ENCODE assay signal across 8 cellular contexts in genomic region chr1:29236993-29237905, GRCh38. TPM values are rescaled to one million over a fixed set of nuclear protein-coding genes. Genes with fewer than 3 reads are reported as not detected.
DNase-seq lines count a peak whose midpoint lies in the region; ATAC-seq, FAIRE-seq and TF ChIP-seq lines count a peak whose summit lies in the region.

No MANE protein-coding gene starts in this region.

- peaks cover 31% of the 10 kb centered on the region for H3K27me3 ChIP-seq in CD8-positive, alpha-beta memory T cell (ENCODE audit: insufficient read depth, low read length, poor library complexity, severe bottlenecking)
- H3K27me3 ChIP-seq in pancreas = no peaks in the 10 kb centered on the region

- H3K27me3 Mint-ChIP-seq in CD8-positive, alpha-beta memory T cell = peaks cover 34 to 47% of the 10 kb centered on the region in 2 donors

- peaks cover 0 to 2% (median 0%) of the 10 kb centered on the region in 5 donors for H3K9me3 Mint-ChIP-seq in CD8-positive, alpha-beta memory T cell

- DNase-seq in CD8-positive, alpha-beta memory T cell = peak in 2 of 5 donors; percentile 10 to 15
- DNase-seq in Jurkat, Clone E6-1 (ENCODE audit: low read depth, low spot score) = no peak
- peak; percentile 26 for DNase-seq in activated naive CD4-positive, alpha-beta T cell treated with anti-CD3 and anti-CD28 coated beads, Interleukin-2, amount 50 U/mL, for 16 hours
- peak; percentile 65 for DNase-seq in Right ventricle myocardium superior
- DNase-seq in pancreas = peak in 5 of 6 donors; percentile 56 to 83 (median 67)
- no peak for DNase-seq in HPDE6-E6E7 (ENCODE audit: extremely low spot score)
- no peak for DNase-seq in mesenteric fat pad (ENCODE audit: low spot score)

- H3K4me3 Mint-ChIP-seq in CD8-positive, alpha-beta memory T cell = peak overlapping the region; percentile 78 to 91 (median 82)

- CTCF ChIA-PET in CD8-positive, alpha-beta memory T cell (lab: Charles Lee) = interaction anchor here (1.1 kb wide), 1 partner anchor 1143 kb away, joined by 12 read pairs; no protein-coding TSS in a partner anchor

- intact Hi-C loops in Right ventricle myocardium superior (cut with DNase I) = loop anchor here (5.0 to 10.0 kb wide), 3 partner anchors 618 to 1470 kb away; no protein-coding TSS in a partner anchor
- intact Hi-C loops in pancreas (cut with DNase I) = loop anchor here in 1 of 3 donors (5.0 to 10.0 kb wide), 2 partner anchors 1138 to 1475 kb away; no protein-coding TSS in a partner anchor

- WGBS in pancreas, 2 donors = 1% methylated on average over 72 to 95 of the region's 95 CpGs

- ATAC-seq in Right ventricle myocardium superior (ENCODE audit: poor library complexity) (peak; percentile 62), pancreas (peak; percentile 49 to 60 (median 54)), HG02884 (IDR thresholded peaks at IDR 0.05; ENCODE audit: unreplicated experiment) (no peak)

- H3K27ac Mint-ChIP-seq in CD8-positive, alpha-beta memory T cell = peak overlapping the region in 6 of 8 donors; percentile 14 to 67 (median 44)

- peaks cover 15 to 24% (median 22%) of the 10 kb centered on the region in 3 donors for H3K4me1 Mint-ChIP-seq in CD8-positive, alpha-beta memory T cell

- no peak for TF ChIP-seq CTCF in pancreas (IDR thresholded peaks at IDR 0.05)

- peaks cover 0 to 1% (median 0%) of the 10 kb centered on the region in 3 donors for H3K36me3 Mint-ChIP-seq in CD8-positive, alpha-beta memory T cell

- peak overlapping the region; percentile 56 for H3K4me3 ChIP-seq in CD8-positive, alpha-beta memory T cell (ENCODE audit: low read length)
- H3K4me3 ChIP-seq in Jurkat, Clone E6-1 (ENCODE audit: low read length) = peak overlapping the region; percentile 70
- peak overlapping the region; percentile 43 to 72 (median 62) for H3K4me3 ChIP-seq in pancreas

- H3K36me3 ChIP-seq in CD8-positive, alpha-beta memory T cell (ENCODE audit: insufficient read depth, low read length) = no peaks in the 10 kb centered on the region
- H3K36me3 ChIP-seq in pancreas = no peaks in the 10 kb centered on the region

- FAIRE-seq in pancreas (lab: Jason Lieb, UNC) = no peak

- H3K4me1 ChIP-seq in CD8-positive, alpha-beta memory T cell (ENCODE audit: insufficient read depth, low read length) = peaks cover 14% of the 10 kb centered on the region
- no peaks in the 10 kb centered on the region for H3K4me1 ChIP-seq in pancreas

- no peak overlapping the region for H3K27ac ChIP-seq in CD8-positive, alpha-beta memory T cell (ENCODE audit: low read depth, low read length)
- H3K27ac ChIP-seq in pancreas = peak overlapping the region; percentile 5 to 58 (median 46)

- no peaks in the 10 kb centered on the region for H3K9me3 ChIP-seq in CD8-positive, alpha-beta memory T cell (ENCODE audit: low read length)
- H3K9me3 ChIP-seq in pancreas = no peaks in the 10 kb centered on the region

- POLR2A ChIA-PET in CD8-positive, alpha-beta memory T cell (lab: Charles Lee) = no interaction called here

RNA-seq across cellular contexts. Expression of gene PTPRU, which starts 0.9 kb away (rescaled TPM):
- under 1 TPM; 0.13 to 0.51 TPM for total RNA-seq in CD8-positive, alpha-beta memory T cell
- 0.62 TPM for polyA plus RNA-seq in CD8-positive, alpha-beta memory T cell
- polyA plus RNA-seq in Jurkat, Clone E6-1 (2012; ENCODE audit: insufficient read depth, insufficient read length) = 33.3 TPM
- total RNA-seq in Right ventricle myocardium superior (22.1 TPM), pancreas (10 to 100 TPM; 12.3 to 20.9 (median 15.7) TPM), mesenteric fat pad (17.2 TPM)
- 10 to 100 TPM; 13.7 to 16.6 TPM for polyA plus RNA-seq in pancreas

RNA-seq across cellular contexts. Expression of gene MECR, which starts 6.5 kb away (rescaled TPM):
- 10 to 100 TPM; 33.8 to 41.1 TPM for total RNA-seq in CD8-positive, alpha-beta memory T cell
- 14.5 TPM for polyA plus RNA-seq in CD8-positive, alpha-beta memory T cell
- 47.2 TPM for polyA plus RNA-seq in Jurkat, Clone E6-1 (2012; ENCODE audit: insufficient read depth, insufficient read length)
- total RNA-seq in Right ventricle myocardium superior = 33.1 TPM
- total RNA-seq in pancreas = 10 to 100 TPM in 3 of 6 donors, 1 to 10 TPM in 3; 9.0 to 13.0 (median 9.8) TPM
- 10 to 100 TPM; 17.4 to 19.6 TPM for polyA plus RNA-seq in pancreas
- total RNA-seq in mesenteric fat pad = 57.4 TPM

RNA-seq across cellular contexts. Expression of gene SRSF4, which starts 55.5 kb away (rescaled TPM):
- 100 to 1,000 TPM; 112 to 119 TPM for total RNA-seq in CD8-positive, alpha-beta memory T cell
- polyA plus RNA-seq in CD8-positive, alpha-beta memory T cell = 115 TPM
- 118 TPM for polyA plus RNA-seq in Jurkat, Clone E6-1 (2012; ENCODE audit: insufficient read depth, insufficient read length)
- total RNA-seq in Right ventricle myocardium superior (50.9 TPM), pancreas (10 to 100 TPM; 22.6 to 38.7 (median 26.6) TPM), mesenteric fat pad (103 TPM)
- 10 to 100 TPM; 56.8 to 72.6 TPM for polyA plus RNA-seq in pancreas

Comparison
In these comparisons a context has a peak if more than half of its experiments do, and no peak if none do; other contexts are left out.
1. DNase-seq: peak in activated naive CD4-positive, alpha-beta T cell treated with anti-CD3 and anti-CD28 coated beads, Interleukin-2, amount 50 U/mL, for 16 hours (single experiment), Right ventricle myocardium superior (single experiment) and pancreas (5 of 6); none in Jurkat, Clone E6-1 (single experiment), HPDE6-E6E7 (single experiment) and mesenteric fat pad (single experiment).
2. RNA of gene PTPRU, which starts 0.9 kb away (total RNA-seq): 22.1 TPM in Right ventricle myocardium superior (single experiment), 12.3 to 20.9 TPM in pancreas and 17.2 TPM in mesenteric fat pad (single experiment); 0.13 to 0.51 TPM in CD8-positive, alpha-beta memory T cell; every median in the first group is over 4 times any median in the second.
3. Peak in every context shown above with its lines, with median percentiles within 50 percentile points of each other: H3K4me3 ChIP-seq.